ENCODE assay signal across 8 cellular contexts in genomic region chr5:157671592-157672330, GRCh38. TPM values are rescaled to one million over a fixed set of nuclear protein-coding genes. Genes with fewer than 3 reads are reported as not detected.
A peak's percentile ranks its signal among the peaks of the same experiment; 100 is the strongest.
DNase-seq lines count a peak whose midpoint lies in the region; ATAC-seq and TF ChIP-seq lines count a peak whose summit lies in the region.

No MANE protein-coding gene starts in this region.

- H3K27me3 ChIP-seq in HUES48 (ENCODE audit: control insufficient read depth, insufficient read depth, low read length), result peaks cover 33% of the 10 kb centered on the region
- H3K27me3 ChIP-seq in effector memory CD4-positive, alpha-beta T cell (replicated peaks; ENCODE audit: control insufficient read depth, insufficient read depth, low read length, poor library complexity, severe bottlenecking), result no peaks in the 10 kb centered on the region

- H3K27ac Mint-ChIP-seq in natural killer cell, result peak overlapping the region in 1 of 2 donors; percentile 73

- H3K4me3 Mint-ChIP-seq in natural killer cell, result peak overlapping the region; percentile 82

- intact Hi-C loops in natural killer cell (cut with micrococcal nuclease), result loop anchor here (5.0 kb wide), 1 partner anchor 71 kb away; the partner anchor contains the start of gene LSM11

- H3K9me3 ChIP-seq in HUES48 (ENCODE audit: control insufficient read depth, insufficient read depth, low read length), result no peaks in the 10 kb centered on the region
- H3K9me3 ChIP-seq in effector memory CD4-positive, alpha-beta T cell (ENCODE audit: control insufficient read depth, low read length), result no peaks in the 10 kb centered on the region

- POLR2A ChIA-PET in AG04449 (lab: Yijun Ruan, JAX), result no interaction called here

- H3K9ac ChIP-seq in HUES48 (ENCODE audit: low read depth, low read length), result no peak overlapping the region

- H3K27me3 Mint-ChIP-seq in natural killer cell (ENCODE audit: low read depth in 2 of 2), result peaks cover 43 to 52% of the 10 kb centered on the region in 2 donors

- no peaks in the 10 kb centered on the region for H3K36me3 ChIP-seq in HUES48 (ENCODE audit: control insufficient read depth, insufficient read depth, low read length)
- no peaks in the 10 kb centered on the region for H3K36me3 ChIP-seq in effector memory CD4-positive, alpha-beta T cell (ENCODE audit: control insufficient read depth, insufficient read depth, low read length)

- H3K27ac ChIP-seq in HUES48 (ENCODE audit: low read depth, low read length), result no peak overlapping the region
- H3K27ac ChIP-seq in effector memory CD4-positive, alpha-beta T cell (ENCODE audit: insufficient read depth, low read length, poor library complexity, severe bottlenecking), result no peak overlapping the region

- H3K36me3 Mint-ChIP-seq in natural killer cell, result peaks cover 6% of the 10 kb centered on the region

- CTCF ChIA-PET in AG04449 (lab: Yijun Ruan, JAX), result interaction anchor here (1.6 to 6.4 kb wide), 3 partner anchors 47 to 277 kb away, joined by 3 to 74 read pairs (median 41); partner anchors contain the start of gene LSM11

- H3K4me1 Mint-ChIP-seq in natural killer cell, result peaks cover 24 to 27% of the 10 kb centered on the region in 2 donors

- ATAC-seq in natural killer cell (peak in 1 of 3 donors; percentile 8), HG02852 (IDR thresholded peaks at IDR 0.05; ENCODE audit: unreplicated experiment) (no peak)

- H3K9me3 Mint-ChIP-seq in natural killer cell, result no peaks in the 10 kb centered on the region

- DNase-seq in AG04449 (ENCODE audit: low read depth, low spot score), result no peak
- DNase-seq in effector memory CD4-positive, alpha-beta T cell, result no peak
- no peak for DNase-seq in natural killer cell
- DNase-seq in GDM1 (lab: John Stamatoyannopoulos, UW), result no peak
- no peak for DNase-seq in cerebellar nuclear complex (lab: John Stamatoyannopoulos, UW)
- no peak for DNase-seq in cortex of kidney (lab: John Stamatoyannopoulos, UW)

- TF ChIP-seq CTCF in AG04449 (IDR thresholded peaks at IDR 0.05; ENCODE audit: insufficient read depth, low read length, missing control alignments) (no peak), natural killer cell (IDR thresholded peaks at IDR 0.05) (no peak)

- peaks cover 4% of the 10 kb centered on the region; the same call in 1 of the 2 replicates for H3K4me1 ChIP-seq in HUES48 (ENCODE audit: control insufficient read depth, insufficient read depth, low read length)
- no peaks in the 10 kb centered on the region for H3K4me1 ChIP-seq in effector memory CD4-positive, alpha-beta T cell (ENCODE audit: control insufficient read depth, insufficient read depth, low read length, poor library complexity, severe bottlenecking)

- peak overlapping the region; percentile 71 for H3K4me3 ChIP-seq in AG04449 (ENCODE audit: low read depth, low read length)
- H3K4me3 ChIP-seq in HUES48 (ENCODE audit: low read depth, low read length), result peak overlapping the region; percentile 71
- peak overlapping the region; percentile 81 for H3K4me3 ChIP-seq in effector memory CD4-positive, alpha-beta T cell (ENCODE audit: insufficient read depth, low read depth, low read length, poor library complexity, severe bottlenecking)

RNA-seq across cellular contexts. Expression of gene C5orf52, which starts 0.4 kb away (rescaled TPM):
- not detected for total RNA-seq in natural killer cell

RNA-seq across cellular contexts. Expression of gene SOX30, which starts 19.5 kb away (rescaled TPM):
- total RNA-seq in natural killer cell, result under 1 TPM in 1 of 3 donors, not detected in 2; 0.09 TPM

RNA-seq across cellular contexts. Expression of gene THG1L, which starts 59.5 kb away (rescaled TPM):
- 1 to 10 TPM; 3.1 to 4.7 (median 3.5) TPM for total RNA-seq in natural killer cell
